Comparison of ENCODE assay signal across 1 cellular context in genomic region chr16:85719605-85720318, GRCh38.
TF ChIP-seq lines count a peak whose summit lies in the region.

No MANE protein-coding gene starts in this region.

TF ChIP-seq in HCT116, 20 proteins besides CTCF, POLR2A, EP300 and RAD21:
- TF ChIP-seq JUND (IDR thresholded peaks at IDR 0.05): no peak
- no peak for TF ChIP-seq POLR2AphosphoS5 (IDR thresholded peaks at IDR 0.05; ENCODE audit: low read depth, low read length)
- no peak for TF ChIP-seq ATF3 (IDR thresholded peaks at IDR 0.05)
- no peak for TF ChIP-seq YY1 (IDR thresholded peaks at IDR 0.05; ENCODE audit: extremely low read depth, insufficient replicate concordance, low read depth, low read length)
- no peak for TF ChIP-seq SIN3A (IDR thresholded peaks at IDR 0.05; ENCODE audit: low read depth)
